In genomic region chr2:128504242-128505149, GRCh38 we compare ENCODE assay signal across 11 cellular contexts.
A peak's percentile ranks its signal among the peaks of the same experiment; 100 is the strongest.
DNase-seq lines count a peak whose midpoint lies in the region; ATAC-seq and TF ChIP-seq lines count a peak whose summit lies in the region.
"Had no signal": no experiment of that assay in that cellular context is flagged by ENCODE, and none has a peak within 500 bp of the region (broad histone marks: within the 10 kb centered on the region; RNA-seq: fewer than 3 reads in every experiment).

No MANE protein-coding gene starts in this region.

- no peak for DNase-seq in activated B cell treated with CpG ODN at 0.5 μM for 24 hours
- DNase-seq in MCF 10A (ENCODE audit: unreplicated experiment): no peak
- no peak for DNase-seq in SW 1271 (lab: John Stamatoyannopoulos, UW)
- DNase-seq: activated CD4-positive, alpha-beta T cell treated with anti-CD3 and anti-CD28 coated beads for 48 hours; activated gamma-delta T cell treated with Interleukin-2 at 50 U/mL for 16 hours; stimulated activated CD4-positive, alpha-beta T cell treated with anti-CD3 and anti-CD28 coated beads, Interleukin-4, amount 100 ng/mL, for 24 hours had no signal

- H3K27ac Mint-ChIP-seq in activated B cell treated with CpG ODN at 0.5 μM for 24 hours: no peak overlapping the region
- H3K27ac Mint-ChIP-seq in stimulated activated memory B cell treated with anti-CD40 and anti-IgM and Interleukin-4, amounts not matched to agents 10 μg/mL and 1 μg/mL and 100 μg/mL, for 72 hours: peak overlapping the region; percentile 7
- no peak overlapping the region for H3K27ac Mint-ChIP-seq in MCF 10A (ENCODE audit: low read depth, unreplicated experiment)
- H3K27ac Mint-ChIP-seq: progenitor cell of endocrine pancreas had no signal

- intact Hi-C loops in activated B cell treated with CpG ODN at 0.5 μM for 24 hours (cut with micrococcal nuclease): no loop called here
- intact Hi-C loops in MCF 10A (cut with micrococcal nuclease): no loop called here

- POLR2A ChIA-PET in activated B cell treated with CpG ODN at 0.5 μM for 24 hours (lab: Charles Lee) (interaction anchor here (0.6 kb wide), 1 partner anchor 185 kb away, joined by 4 read pairs; no protein-coding TSS in a partner anchor), MCF 10A (lab: Yijun Ruan, JAX) (no interaction called here)

- TF ChIP-seq CTCF in activated B cell treated with CpG ODN at 0.5 μM for 24 hours (IDR thresholded peaks at IDR 0.05): no peak
- no peak for TF ChIP-seq CTCF in MCF 10A (IDR thresholded peaks at IDR 0.05; ENCODE audit: unreplicated experiment)

- peak; percentile 66 for ATAC-seq in GM18909 (IDR thresholded peaks at IDR 0.05; ENCODE audit: poor library complexity, unreplicated experiment)
- peak; percentile 65 for ATAC-seq in HG03460 (IDR thresholded peaks at IDR 0.05; ENCODE audit: unreplicated experiment)
- ATAC-seq in activated B cell treated with CpG ODN at 0.5 μM for 24 hours (ENCODE audit: low read depth): peak; percentile 81
- ATAC-seq in stimulated activated memory B cell treated with anti-CD40 and anti-IgM and Interleukin-4, amounts not matched to agents 10 μg/mL and 1 μg/mL and 100 μg/mL, for 72 hours: peak; percentile 88
- ATAC-seq in GM21528 (IDR thresholded peaks at IDR 0.05; ENCODE audit: low FRiP score, unreplicated experiment): no peak

- H3K36me3 Mint-ChIP-seq in activated B cell treated with CpG ODN at 0.5 μM for 24 hours (ENCODE audit: low read depth): no peaks in the 10 kb centered on the region
- H3K36me3 Mint-ChIP-seq in stimulated activated memory B cell treated with anti-CD40 and anti-IgM and Interleukin-4, amounts not matched to agents 10 μg/mL and 1 μg/mL and 100 μg/mL, for 72 hours: no peaks in the 10 kb centered on the region
- no peaks in the 10 kb centered on the region for H3K36me3 Mint-ChIP-seq in MCF 10A (ENCODE audit: insufficient read depth, unreplicated experiment)

- H3K4me3 Mint-ChIP-seq in activated B cell treated with CpG ODN at 0.5 μM for 24 hours (no peak overlapping the region), MCF 10A (ENCODE audit: unreplicated experiment) (no peak overlapping the region)
- H3K4me3 Mint-ChIP-seq in stimulated activated memory B cell treated with anti-CD40 and anti-IgM and Interleukin-4, amounts not matched to agents 10 μg/mL and 1 μg/mL and 100 μg/mL, for 72 hours: no peak overlapping the region

- BruUV-seq in MCF 10A (replicated peaks; lab: Mats Ljungman, UMichigan): no TSS peak

- CTCF ChIA-PET in activated B cell treated with CpG ODN at 0.5 μM for 24 hours (lab: Charles Lee): no interaction called here
- CTCF ChIA-PET in MCF 10A (lab: Yijun Ruan, JAX): no interaction called here

- H3K4me1 Mint-ChIP-seq in activated B cell treated with CpG ODN at 0.5 μM for 24 hours: peaks cover 34% of the 10 kb centered on the region
- peaks cover 33% of the 10 kb centered on the region for H3K4me1 Mint-ChIP-seq in stimulated activated memory B cell treated with anti-CD40 and anti-IgM and Interleukin-4, amounts not matched to agents 10 μg/mL and 1 μg/mL and 100 μg/mL, for 72 hours
- H3K4me1 Mint-ChIP-seq in MCF 10A (ENCODE audit: insufficient read depth, unreplicated experiment): no peaks in the 10 kb centered on the region

- H3K9me3 Mint-ChIP-seq in activated B cell treated with CpG ODN at 0.5 μM for 24 hours (no peaks in the 10 kb centered on the region), MCF 10A (ENCODE audit: unreplicated experiment) (no peaks in the 10 kb centered on the region)
- H3K9me3 Mint-ChIP-seq in stimulated activated memory B cell treated with anti-CD40 and anti-IgM and Interleukin-4, amounts not matched to agents 10 μg/mL and 1 μg/mL and 100 μg/mL, for 72 hours: no peaks in the 10 kb centered on the region

- no peaks in the 10 kb centered on the region for H3K27me3 Mint-ChIP-seq in activated B cell treated with CpG ODN at 0.5 μM for 24 hours
- peaks cover 4% of the 10 kb centered on the region for H3K27me3 Mint-ChIP-seq in stimulated activated memory B cell treated with anti-CD40 and anti-IgM and Interleukin-4, amounts not matched to agents 10 μg/mL and 1 μg/mL and 100 μg/mL, for 72 hours
- H3K27me3 Mint-ChIP-seq in MCF 10A (ENCODE audit: insufficient read depth, unreplicated experiment): no peaks in the 10 kb centered on the region
